ENCODE assay signal across 8 cellular contexts in the genomic region with DNA sequence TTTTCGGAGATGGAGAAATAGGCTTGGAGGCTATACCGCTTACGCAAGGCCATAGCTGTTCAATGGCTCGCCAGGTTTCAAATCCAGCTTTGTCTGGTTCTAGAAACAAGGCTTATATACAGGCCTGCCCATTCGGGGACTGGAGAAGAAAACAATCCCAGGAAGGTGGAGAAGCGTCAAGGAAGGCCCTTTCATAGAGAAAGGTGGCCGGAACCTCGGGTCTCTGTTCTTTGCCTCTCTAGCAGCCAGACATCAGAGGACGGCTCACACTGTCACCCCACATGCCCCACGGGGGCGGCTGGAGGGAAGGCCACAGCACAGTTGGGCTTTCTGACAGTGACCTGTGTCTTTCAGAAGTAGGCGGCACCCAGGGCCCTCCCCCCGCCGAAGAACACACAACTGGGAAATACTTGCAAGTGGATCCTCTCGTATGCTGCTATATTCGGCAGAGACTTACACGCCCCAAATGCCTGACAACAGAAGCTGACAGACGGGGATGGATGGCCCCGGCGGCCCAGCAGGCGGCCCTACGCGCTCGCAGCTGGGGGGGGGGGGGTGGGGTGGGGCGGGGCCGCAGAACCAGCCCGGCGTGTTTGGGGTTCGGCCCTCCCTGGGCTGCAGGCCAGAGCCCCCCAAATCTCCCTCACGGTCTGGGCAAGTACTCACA. TPM values are rescaled to one million over a fixed set of nuclear protein-coding genes. Genes with fewer than 3 reads are reported as not detected.
A peak's percentile ranks its signal among the peaks of the same experiment; 100 is the strongest.
DNase-seq lines count a peak whose midpoint lies in the region; ATAC-seq and TF ChIP-seq lines count a peak whose summit lies in the region.

No MANE protein-coding gene starts in this region.

- CTCF ChIA-PET in activated CD8-positive, alpha-beta memory T cell treated with anti-CD3 and anti-CD28 coated beads, Interleukin-2, amount 10 ng/mL, durations not matched to agents 7 days and 5 days (lab: Charles Lee) = interaction anchor here (0.7 to 45.4 kb wide), 7 partner anchors 2 to 108 kb away, joined by 3 to 1678 read pairs (median 6); a partner anchor contains a TSS

- H3K4me1 ChIP-seq in esophagus (ENCODE audit: control insufficient read depth in 2 of 2, insufficient read depth in 2 of 2, low read length in 1 of 2) (peaks cover 2 to 30% of the 10 kb centered on the region in 2 donors), mucosa of descending colon (ENCODE audit: low read depth) (peaks cover 48% of the 10 kb centered on the region), thymus (ENCODE audit: control insufficient read depth, insufficient read depth, low read length) (peaks cover 29% of the 10 kb centered on the region)

- H3K4me3 Mint-ChIP-seq in activated CD8-positive, alpha-beta memory T cell treated with anti-CD3 and anti-CD28 coated beads, Interleukin-2, amount 10 ng/mL, durations not matched to agents 7 days and 5 days = peak overlapping the region; percentile 76

- 8 to 9% methylated on average over 26 to 30 of the region's 30 CpGs for WGBS in esophagus, 2 donors
- 22% methylated on average over 30 of the region's 30 CpGs for WGBS in thymus

- H3K27me3 ChIP-seq in esophagus (ENCODE audit: control insufficient read depth in 1 of 2, insufficient read depth in 2 of 2, low read length in 2 of 2) = no peaks in the 10 kb centered on the region
- no peaks in the 10 kb centered on the region for H3K27me3 ChIP-seq in thymus (ENCODE audit: control insufficient read depth, insufficient read depth)

- peaks cover 0 to 10% of the 10 kb centered on the region in 2 donors for H3K36me3 ChIP-seq in esophagus (ENCODE audit: control insufficient read depth in 2 of 2, insufficient read depth in 2 of 2, low read length in 1 of 2)
- H3K36me3 ChIP-seq in mucosa of descending colon (ENCODE audit: low read depth) = peaks cover 3% of the 10 kb centered on the region
- peaks cover 30% of the 10 kb centered on the region for H3K36me3 ChIP-seq in thymus (ENCODE audit: control insufficient read depth, insufficient read depth)

- no peaks in the 10 kb centered on the region for H3K9me3 ChIP-seq in esophagus (ENCODE audit: control insufficient read depth in 2 of 2, insufficient read depth in 1 of 2, low read depth in 1 of 2, low read length in 1 of 2)
- H3K9me3 ChIP-seq in mucosa of descending colon = no peaks in the 10 kb centered on the region
- no peaks in the 10 kb centered on the region for H3K9me3 ChIP-seq in thymus (ENCODE audit: control insufficient read depth)

- peak; percentile 64 for DNase-seq in CD1c-positive myeloid dendritic cell (ENCODE audit: extremely low spot score)
- DNase-seq in NCI-H69 (lab: John Stamatoyannopoulos, UW) = peak; percentile 95
- peak; percentile 77 for DNase-seq in activated CD8-positive, alpha-beta memory T cell treated with anti-CD3 and anti-CD28 coated beads, Interleukin-2, amount 10 ng/mL, durations not matched to agents 7 days and 5 days
- DNase-seq in mucosa of descending colon = peak; percentile 81 to 86 (median 84)

- intact Hi-C loops in mucosa of descending colon (cut with DNase I, micrococcal nuclease) = no loop called here

- H3K27ac Mint-ChIP-seq in activated CD8-positive, alpha-beta memory T cell treated with anti-CD3 and anti-CD28 coated beads, Interleukin-2, amount 10 ng/mL, durations not matched to agents 7 days and 5 days = peak overlapping the region; percentile 92

- H3K27ac ChIP-seq in esophagus (ENCODE audit: low read depth in 2 of 2, low read length in 1 of 2) = peak overlapping the region; percentile 99 to 100
- H3K27ac ChIP-seq in thymus (ENCODE audit: low read depth) = peak overlapping the region; percentile 100

- peaks cover 19% of the 10 kb centered on the region for H3K36me3 Mint-ChIP-seq in activated CD8-positive, alpha-beta memory T cell treated with anti-CD3 and anti-CD28 coated beads, Interleukin-2, amount 10 ng/mL, durations not matched to agents 7 days and 5 days

- H3K4me3 ChIP-seq in esophagus (ENCODE audit: low read depth in 1 of 2, low read length in 2 of 2) (peak overlapping the region; percentile 71 to 88), mucosa of descending colon (peak overlapping the region; percentile 59), thymus (ENCODE audit: low read length) (peak overlapping the region; percentile 100)

- H3K9me3 Mint-ChIP-seq in activated CD8-positive, alpha-beta memory T cell treated with anti-CD3 and anti-CD28 coated beads, Interleukin-2, amount 10 ng/mL, durations not matched to agents 7 days and 5 days (ENCODE audit: low read depth) = no peaks in the 10 kb centered on the region

- H3K27me3 Mint-ChIP-seq in activated CD8-positive, alpha-beta memory T cell treated with anti-CD3 and anti-CD28 coated beads, Interleukin-2, amount 10 ng/mL, durations not matched to agents 7 days and 5 days = no peaks in the 10 kb centered on the region

- no peak for TF ChIP-seq CTCF in mucosa of descending colon (IDR thresholded peaks at IDR 0.05)

- peaks cover 33% of the 10 kb centered on the region for H3K4me1 Mint-ChIP-seq in activated CD8-positive, alpha-beta memory T cell treated with anti-CD3 and anti-CD28 coated beads, Interleukin-2, amount 10 ng/mL, durations not matched to agents 7 days and 5 days

- ATAC-seq in HG02852 (IDR thresholded peaks at IDR 0.05; ENCODE audit: unreplicated experiment) (peak; percentile 3), mucosa of descending colon (peak; percentile 21), GM18873 (IDR thresholded peaks at IDR 0.05; ENCODE audit: low FRiP score, unreplicated experiment) (no peak)
- peak; percentile 5 for ATAC-seq in activated CD8-positive, alpha-beta memory T cell treated with anti-CD3 and anti-CD28 coated beads, Interleukin-2, amount 10 ng/mL, durations not matched to agents 7 days and 5 days

RNA-seq across cellular contexts. Expression of a gene that starts 4.5 kb away (rescaled TPM):
- 10 to 100 TPM; 33.7 to 35.9 TPM for total RNA-seq in activated CD8-positive, alpha-beta memory T cell treated with anti-CD3 and anti-CD28 coated beads, Interleukin-2, amount 10 ng/mL, durations not matched to agents 7 days and 5 days
- 10 to 100 TPM in 1 of 2 donors, 1 to 10 TPM in 1; 7.7 to 12.8 TPM for polyA plus RNA-seq in esophagus
- total RNA-seq in mucosa of descending colon = 10 to 100 TPM; 23.8 to 38.3 (median 27.5) TPM
- 11.8 TPM for polyA plus RNA-seq in thymus

RNA-seq across cellular contexts. Expression of a gene that starts 5.8 kb away (rescaled TPM):
- 100 to 1,000 TPM; 114 to 137 TPM for total RNA-seq in activated CD8-positive, alpha-beta memory T cell treated with anti-CD3 and anti-CD28 coated beads, Interleukin-2, amount 10 ng/mL, durations not matched to agents 7 days and 5 days
- polyA plus RNA-seq in esophagus (1 to 10 TPM; 5.8 to 6.4 TPM), thymus (12.9 TPM)
- 10 to 100 TPM; 45.5 to 86.7 (median 83.2) TPM for total RNA-seq in mucosa of descending colon

RNA-seq across cellular contexts. Expression of a gene that starts 59.4 kb away (rescaled TPM):
- not detected for total RNA-seq in activated CD8-positive, alpha-beta memory T cell treated with anti-CD3 and anti-CD28 coated beads, Interleukin-2, amount 10 ng/mL, durations not matched to agents 7 days and 5 days
- polyA plus RNA-seq in esophagus (under 1 TPM; 0.29 to 0.31 TPM), thymus (0.87 TPM)
- 1 to 10 TPM in 1 of 3 donors, under 1 TPM in 1, not detected in 1; 0.63 to 1.0 TPM for total RNA-seq in mucosa of descending colon
